Comparison of ENCODE assay signal across 23 cellular contexts in the genomic region with DNA sequence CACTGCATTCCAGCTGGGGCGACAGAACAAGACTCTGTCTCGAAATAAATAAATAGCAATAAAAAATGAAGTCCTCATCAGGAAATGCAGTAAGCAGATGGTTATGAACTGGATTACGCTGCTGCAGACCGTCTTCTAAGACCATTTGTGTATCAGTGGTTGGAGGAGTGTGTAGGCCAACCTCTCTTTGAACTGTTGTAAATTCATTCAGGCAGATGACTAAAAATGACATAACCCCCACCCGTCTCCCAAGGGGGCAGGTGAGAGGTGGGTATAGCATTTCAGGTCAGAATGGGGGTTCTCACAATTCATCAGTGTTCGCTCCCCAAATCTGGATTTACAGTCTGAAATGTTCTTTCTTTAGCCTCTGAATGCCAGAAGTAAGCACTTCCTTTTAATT.
"Had no signal": no experiment of that assay in that cellular context is flagged by ENCODE, and none has a peak within 500 bp of the region (broad histone marks: within the 10 kb centered on the region; RNA-seq: fewer than 3 reads in every experiment).

No MANE protein-coding gene starts in this region.

- H3K4me3 ChIP-seq: adrenal gland, ascending aorta, heart right ventricle, lower lobe of right lung, mucosa of descending colon, right lobe of liver, SJCRH30, skin epidermis, thyroid gland had no signal

- ATAC-seq: heart right ventricle, lower lobe of right lung, mucosa of descending colon, right lobe of liver, T-helper 17 cell had no signal

- H3K9me3 Mint-ChIP-seq: activated naive CD4-positive, alpha-beta T cell treated with anti-CD3 and anti-CD28 coated beads for 36 hours had no signal

- DNase-seq: adrenal gland; brain microvascular endothelial cell; central memory CD4-positive, alpha-beta T cell; dermis blood vessel endothelial cell; effector CD8-positive, alpha-beta T cell; erythroblast; foreskin fibroblast; heart right ventricle; islet precursor cell; lower lobe of right lung; mesendoderm; mucosa of descending colon; nucleus accumbens; right lobe of liver; SJCRH30; stimulated activated naive CD4-positive, alpha-beta T cell; substantia nigra; T-helper 17 cell; thyroid gland had no signal

- H3K4me3 Mint-ChIP-seq: activated naive CD4-positive, alpha-beta T cell treated with anti-CD3 and anti-CD28 coated beads for 36 hours; T-helper 17 cell had no signal

- H3K27ac Mint-ChIP-seq: activated naive CD4-positive, alpha-beta T cell treated with anti-CD3 and anti-CD28 coated beads for 36 hours; activated T-helper 2 cell treated with anti-CD3 and anti-CD28 coated beads, Interferon-gamma antibody, Interleukin-2, Interleukin-4, amounts not matched to agents 10 μg/mL and 5 μg/mL and 100 μg/mL, durations not matched to agents 14 hours and 24 hours and 36 hours; T-helper 17 cell had no signal
